In genomic region chr16:55294129-55294528, GRCh38 we compare ENCODE assay signal across 22 cellular contexts. TPM values are rescaled to one million over a fixed set of nuclear protein-coding genes. Genes with fewer than 3 reads are reported as not detected.
DNase-seq lines count a peak whose midpoint lies in the region; ATAC-seq and TF ChIP-seq lines count a peak whose summit lies in the region.
"Had no signal": no experiment of that assay in that cellular context is flagged by ENCODE, and none has a peak within 500 bp of the region (broad histone marks: within the 10 kb centered on the region; RNA-seq: fewer than 3 reads in every experiment).

No MANE protein-coding gene starts in this region.

- ATAC-seq in sciatic nerve = no peak
- ATAC-seq: left lobe of liver; mucosa of descending colon; stimulated activated naive CD8-positive, alpha-beta T cell treated with anti-CD3 and anti-CD28 coated beads, Interleukin-15, Interleukin-2, amounts not matched to agents 100 U/mL and 50 U/mL, for 24 hours had no signal

- no peaks in the 10 kb centered on the region for H4K20me1 ChIP-seq in osteoblast (ENCODE audit: insufficient read depth, low read length)

- peaks cover 4% of the 10 kb centered on the region for H3K9me3 Mint-ChIP-seq in endodermal cell
- H3K9me3 Mint-ChIP-seq: activated CD4-positive, alpha-beta T cell treated with anti-CD3 and anti-CD28 coated beads, Interleukin-2, amount 10 ng/mL, durations not matched to agents 7 days and 5 days had no signal

- no peak overlapping the region for H3K4me3 Mint-ChIP-seq in endodermal cell
- H3K4me3 Mint-ChIP-seq: activated CD4-positive, alpha-beta T cell treated with anti-CD3 and anti-CD28 coated beads, Interleukin-2, amount 10 ng/mL, durations not matched to agents 7 days and 5 days; CD14-positive monocyte had no signal

- H3K9me3 ChIP-seq in endodermal cell (ENCODE audit: control insufficient read depth, low read length) = peaks cover 4% of the 10 kb centered on the region
- H3K9me3 ChIP-seq in osteoblast (ENCODE audit: low read depth, low read length) = no peaks in the 10 kb centered on the region
- H3K9me3 ChIP-seq: HAP-1, mucosa of descending colon, Peyer's patch had no signal

- intact Hi-C loops in sciatic nerve (cut with DNase I) = no loop called here

- no peaks in the 10 kb centered on the region for H3K36me3 Mint-ChIP-seq in endodermal cell (ENCODE audit: low read depth)
- H3K36me3 Mint-ChIP-seq: CD14-positive monocyte had no signal

- H3K4me1 ChIP-seq in endodermal cell (ENCODE audit: control insufficient read depth, insufficient read depth, low read length) = no peaks in the 10 kb centered on the region
- H3K4me1 ChIP-seq in osteoblast (ENCODE audit: insufficient read depth, low read length) = peaks cover 26% of the 10 kb centered on the region
- H3K4me1 ChIP-seq: HAP-1, Peyer's patch, tibial nerve had no signal

- H3K4me3 ChIP-seq in endodermal cell (ENCODE audit: low read length) (no peak overlapping the region), osteoblast (ENCODE audit: insufficient read depth, low read length) (no peak overlapping the region), coronary artery (no peak overlapping the region)
- H3K4me3 ChIP-seq: HAP-1, mucosa of descending colon, Peyer's patch, tibial nerve had no signal

- no peak overlapping the region for H3K27ac Mint-ChIP-seq in endodermal cell
- H3K27ac Mint-ChIP-seq: activated CD4-positive, alpha-beta T cell treated with anti-CD3 and anti-CD28 coated beads, Interleukin-2, amount 10 ng/mL, durations not matched to agents 7 days and 5 days; CD14-positive monocyte had no signal

- peaks cover 8% of the 10 kb centered on the region for H3K4me1 Mint-ChIP-seq in endodermal cell
- H3K4me1 Mint-ChIP-seq: activated CD4-positive, alpha-beta T cell treated with anti-CD3 and anti-CD28 coated beads, Interleukin-2, amount 10 ng/mL, durations not matched to agents 7 days and 5 days; CD14-positive monocyte had no signal

- no peaks in the 10 kb centered on the region for H3K27me3 Mint-ChIP-seq in endodermal cell (ENCODE audit: insufficient read depth)
- H3K27me3 Mint-ChIP-seq: activated CD4-positive, alpha-beta T cell treated with anti-CD3 and anti-CD28 coated beads, Interleukin-2, amount 10 ng/mL, durations not matched to agents 7 days and 5 days had no signal

- H3K27me3 ChIP-seq in endodermal cell (ENCODE audit: control insufficient read depth, insufficient read depth, low read length, poor library complexity, severe bottlenecking) (no peaks in the 10 kb centered on the region), osteoblast (ENCODE audit: insufficient read depth, low read length) (no peaks in the 10 kb centered on the region)
- H3K27me3 ChIP-seq: Peyer's patch, tibial nerve had no signal

- H3K4me2 ChIP-seq in osteoblast (ENCODE audit: insufficient read depth, low read length) = no peak overlapping the region

- no peaks in the 10 kb centered on the region for H3K79me2 ChIP-seq in osteoblast (ENCODE audit: insufficient read depth, low read length)

- no peak overlapping the region for H3K9ac ChIP-seq in endodermal cell (ENCODE audit: extremely low read depth, low read length, poor library complexity, severe bottlenecking)

- H2AFZ ChIP-seq in osteoblast (ENCODE audit: low read length) = no peak overlapping the region

- no peak overlapping the region for H3K27ac ChIP-seq in endodermal cell (ENCODE audit: low read depth, low read length)
- no peak overlapping the region for H3K27ac ChIP-seq in osteoblast (ENCODE audit: low read depth, low read length)
- no peak overlapping the region for H3K27ac ChIP-seq in coronary artery
- H3K27ac ChIP-seq: Peyer's patch, tibial nerve had no signal

- WGBS in endodermal cell (ENCODE audit: insufficient coverage in 1 of 2, insufficient read length in 1 of 2), 2 experiments = 86 to 92% methylated on average over 1 to 4 of the region's 4 CpGs

- peak; percentile 64 for TF ChIP-seq CTCF in endodermal cell (conservative IDR thresholded peaks at IDR 0.05)
- TF ChIP-seq CTCF in osteoblast (IDR thresholded peaks at IDR 0.05; ENCODE audit: extremely low read depth, low read depth, low read length) = peak; percentile 21
- TF ChIP-seq CTCF in coronary artery (IDR thresholded peaks at IDR 0.05) = no peak

- DNase-seq in NOMO-1 treated with DMSO at 0.1 percent for 48 hours (lab: John Stamatoyannopoulos, UW; ENCODE audit: unreplicated experiment) (peak; percentile 3), NOMO-1 (lab: John Stamatoyannopoulos, UW; ENCODE audit: unreplicated experiment in 2 of 2) (no peak), M059J (ENCODE audit: low read depth) (peak; percentile 4), endodermal cell (no peak), osteoblast (ENCODE audit: insufficient read length, low spot score, missing footprints) (no peak), coronary artery (ENCODE audit: low spot score) (no peak), EL (no peak), sciatic nerve (ENCODE audit: low spot score) (no peak)
- DNase-seq: activated CD4-positive, alpha-beta T cell treated with anti-CD3 and anti-CD28 coated beads, Interleukin-2, amount 10 ng/mL, durations not matched to agents 7 days and 5 days; activated naive CD4-positive, alpha-beta T cell treated with anti-CD3 and anti-CD28 coated beads, Interleukin-2, amount 50 U/mL, for 16 hours; DMS53; KG1; mucosa of descending colon; NCI-H1105 treated with DMSO at 0.1 percent for 48 hours; NCI-H69; Peyer's patch; stimulated activated naive CD8-positive, alpha-beta T cell treated with anti-CD3 and anti-CD28 coated beads, Interleukin-15, Interleukin-2, amounts not matched to agents 100 U/mL and 50 U/mL, for 24 hours had no signal

- H3K36me3 ChIP-seq in endodermal cell (ENCODE audit: control insufficient read depth, insufficient read depth, low read length) (no peaks in the 10 kb centered on the region), osteoblast (ENCODE audit: insufficient read depth, low read length) (no peaks in the 10 kb centered on the region)
- H3K36me3 ChIP-seq: HAP-1, Peyer's patch, tibial nerve had no signal

RNA-seq across cellular contexts. Expression of gene IRX6, which starts 29.9 kb away (rescaled TPM):
- not detected in 2 replicates for total RNA-seq in M059J (2014; rRNA removed; shearing (Covaris generic))
- 1 to 10 TPM in 1 of 2 donors, under 1 TPM in 1; 0.55 to 1.1 TPM for total RNA-seq in endodermal cell
- polyA plus RNA-seq in endodermal cell (2013, experiment 1 of 2) = 0.46 TPM
- polyA plus RNA-seq in endodermal cell (2013, experiment 2 of 2) = 0.33 TPM
- 1.2 and 1.4 TPM in 2 replicates for total RNA-seq in osteoblast
- total RNA-seq in sciatic nerve = 0.36 TPM
- total RNA-seq: activated CD4-positive, alpha-beta T cell treated with anti-CD3 and anti-CD28 coated beads, Interleukin-2, amount 10 ng/mL, durations not matched to agents 7 days and 5 days; astrocyte; left lobe of liver had no signal
- polyA plus RNA-seq: CD14-positive monocyte had no signal

Comparison
In these comparisons a context has a peak if more than half of its experiments do, and no peak if none do; other contexts are left out.
1. DNase-seq: peak in NOMO-1 treated with DMSO at 0.1 percent for 48 hours (single experiment) and M059J (single experiment); none in NOMO-1 (0 of 2), endodermal cell (single experiment), osteoblast (single experiment), coronary artery (single experiment), EL (single experiment) and sciatic nerve (single experiment).